ENCODE assay signal across 26 cellular contexts in the genomic region with DNA sequence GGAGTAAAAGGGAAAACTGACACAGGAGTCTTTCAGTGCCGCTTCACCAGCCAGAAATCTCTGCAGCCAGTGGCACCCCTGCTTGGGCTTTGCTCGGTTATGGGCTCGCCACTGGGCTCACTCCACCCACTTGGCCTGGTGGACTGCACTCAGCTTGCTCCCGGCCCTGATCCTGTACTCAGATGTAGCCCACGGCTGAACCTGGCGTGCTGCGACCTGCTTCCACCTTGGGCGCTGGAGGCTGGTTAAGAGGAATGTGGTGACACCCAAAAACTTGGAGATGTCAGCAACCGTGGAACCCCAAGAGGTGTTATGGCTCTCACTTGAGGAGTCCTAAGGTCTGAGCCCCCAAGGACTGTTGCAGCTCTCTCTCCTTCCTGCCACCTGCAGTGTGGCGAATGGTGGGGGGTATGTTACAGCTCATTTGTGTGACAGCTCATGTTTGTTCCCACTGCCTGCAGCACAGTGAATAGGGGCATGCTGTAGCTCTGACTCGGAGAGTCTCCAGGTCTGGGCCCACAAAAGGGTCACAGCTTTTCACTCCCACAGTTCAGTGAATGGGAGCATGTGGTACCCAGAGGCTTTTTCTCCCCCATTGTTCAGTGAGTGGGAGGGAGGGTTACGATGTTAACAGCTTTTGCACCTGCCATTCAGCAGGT.
"Had no signal": no experiment of that assay in that cellular context is flagged by ENCODE, and none has a peak within 500 bp of the region (broad histone marks: within the 10 kb centered on the region; RNA-seq: fewer than 3 reads in every experiment).

No MANE protein-coding gene starts in this region.

- H3K27me3 ChIP-seq: upper lobe of left lung had no signal

- H3K27me3 Mint-ChIP-seq: activated CD4-positive, alpha-beta T cell treated with anti-CD3 and anti-CD28 coated beads, Interleukin-2, amount 10 ng/mL, durations not matched to agents 7 days and 5 days; activated CD8-positive, alpha-beta memory T cell treated with anti-CD3 and anti-CD28 coated beads, Interleukin-2, amount 10 ng/mL, durations not matched to agents 7 days and 5 days; activated CD8-positive, alpha-beta T cell treated with anti-CD3 and anti-CD28 coated beads for 36 hours; activated naive CD4-positive, alpha-beta T cell treated with anti-CD3 and anti-CD28 coated beads, Interleukin-2, amount 50 U/mL, for 24 hours; brain; memory B cell; natural killer cell treated with Interleukin-12 subunit alpha and Interleukin-12 subunit beta and Interleukin-15 and Interleukin-18, amount 100 ng/mL, for 72 hours had no signal

- H3K4me1 Mint-ChIP-seq: activated CD4-positive, alpha-beta T cell treated with anti-CD3 and anti-CD28 coated beads, Interleukin-2, amount 10 ng/mL, durations not matched to agents 7 days and 5 days; activated CD8-positive, alpha-beta memory T cell treated with anti-CD3 and anti-CD28 coated beads, Interleukin-2, amount 10 ng/mL, durations not matched to agents 7 days and 5 days; activated naive CD4-positive, alpha-beta T cell treated with anti-CD3 and anti-CD28 coated beads, Interleukin-2, amount 50 U/mL, for 24 hours; brain; memory B cell had no signal

- ATAC-seq: activated CD4-positive, CD25-positive, alpha-beta regulatory T cell treated with anti-CD3 and anti-CD28 coated beads, Interleukin-2, amount 50 U/mL, for 24 hours; activated CD8-positive, alpha-beta memory T cell treated with anti-CD3 and anti-CD28 coated beads, Interleukin-2, amount 10 ng/mL, durations not matched to agents 7 days and 5 days; activated CD8-positive, alpha-beta T cell treated with anti-CD3 and anti-CD28 coated beads for 36 hours; esophagus mucosa; natural killer cell treated with Interleukin-12 subunit alpha and Interleukin-12 subunit beta and Interleukin-15 and Interleukin-18, amount 100 ng/mL, for 72 hours; sciatic nerve; stimulated activated naive CD8-positive, alpha-beta T cell treated with anti-CD3 and anti-CD28 coated beads, Interleukin-15, Interleukin-2, amounts not matched to agents 100 U/mL and 50 U/mL, for 24 hours had no signal

- H3K4me1 ChIP-seq: parathyroid adenoma, upper lobe of left lung had no signal

- H3K36me3 ChIP-seq: upper lobe of left lung had no signal

- H3K4me3 ChIP-seq: smooth muscle cell, upper lobe of left lung had no signal

- H2AFZ ChIP-seq: parathyroid adenoma had no signal

- H3K27ac Mint-ChIP-seq: activated CD4-positive, alpha-beta T cell treated with anti-CD3 and anti-CD28 coated beads, Interleukin-2, amount 10 ng/mL, durations not matched to agents 7 days and 5 days; activated CD8-positive, alpha-beta memory T cell treated with anti-CD3 and anti-CD28 coated beads, Interleukin-2, amount 10 ng/mL, durations not matched to agents 7 days and 5 days; activated CD8-positive, alpha-beta T cell treated with anti-CD3 and anti-CD28 coated beads for 36 hours; activated naive CD4-positive, alpha-beta T cell treated with anti-CD3 and anti-CD28 coated beads, Interleukin-2, amount 50 U/mL, for 24 hours; brain; memory B cell; natural killer cell treated with Interleukin-12 subunit alpha and Interleukin-12 subunit beta and Interleukin-15 and Interleukin-18, amount 100 ng/mL, for 72 hours; T-helper 1 cell treated with Interleukin-12 subunit alpha and Interleukin-12 subunit beta and Interleukin-4 antibody, amounts not matched to agents 30 μg/mL and 1 μg/mL, for 36 hours had no signal

- H3K79me2 ChIP-seq: parathyroid adenoma had no signal

- H3K27ac ChIP-seq: parathyroid adenoma, upper lobe of left lung had no signal

- H3K9ac ChIP-seq: parathyroid adenoma had no signal

- DNase-seq: activated CD4-positive, alpha-beta T cell treated with anti-CD3 and anti-CD28 coated beads, Interleukin-2, amount 10 ng/mL, durations not matched to agents 7 days and 5 days; activated CD8-positive, alpha-beta memory T cell treated with anti-CD3 and anti-CD28 coated beads, Interleukin-2, amount 10 ng/mL, durations not matched to agents 7 days and 5 days; activated CD8-positive, alpha-beta T cell treated with anti-CD3 and anti-CD28 coated beads for 36 hours; activated effector memory CD4-positive, alpha-beta T cell treated with anti-CD3 and anti-CD28 coated beads, Interleukin-2, amount 50 U/mL, for 16 hours; activated T-cell treated with anti-CD3 and anti-CD28 coated beads for 4 hours; anterior cingulate cortex; caudate nucleus; dermis blood vessel endothelial cell; effector CD8-positive, alpha-beta T cell; foreskin melanocyte; glutamatergic neuron; hippocampal formation; stimulated activated CD4-positive, alpha-beta T cell treated with anti-CD3 and anti-CD28 coated beads, Interleukin-2, amount 100 ng/mL, for 48 hours; stimulated activated naive CD8-positive, alpha-beta T cell treated with anti-CD3 and anti-CD28 coated beads, Interleukin-15, Interleukin-2, amounts not matched to agents 100 U/mL and 50 U/mL, for 24 hours; T1000 had no signal

- H3K9me3 Mint-ChIP-seq: memory B cell had no signal

- H3K4me3 Mint-ChIP-seq: activated CD4-positive, alpha-beta T cell treated with anti-CD3 and anti-CD28 coated beads, Interleukin-2, amount 10 ng/mL, durations not matched to agents 7 days and 5 days; activated CD8-positive, alpha-beta memory T cell treated with anti-CD3 and anti-CD28 coated beads, Interleukin-2, amount 10 ng/mL, durations not matched to agents 7 days and 5 days; activated CD8-positive, alpha-beta T cell treated with anti-CD3 and anti-CD28 coated beads for 36 hours; activated naive CD4-positive, alpha-beta T cell treated with anti-CD3 and anti-CD28 coated beads, Interleukin-2, amount 50 U/mL, for 24 hours; brain; memory B cell; natural killer cell treated with Interleukin-12 subunit alpha and Interleukin-12 subunit beta and Interleukin-15 and Interleukin-18, amount 100 ng/mL, for 72 hours; T-helper 1 cell treated with Interleukin-12 subunit alpha and Interleukin-12 subunit beta and Interleukin-4 antibody, amounts not matched to agents 30 μg/mL and 1 μg/mL, for 36 hours had no signal

- H3K36me3 Mint-ChIP-seq: activated CD8-positive, alpha-beta memory T cell treated with anti-CD3 and anti-CD28 coated beads, Interleukin-2, amount 10 ng/mL, durations not matched to agents 7 days and 5 days; activated naive CD4-positive, alpha-beta T cell treated with anti-CD3 and anti-CD28 coated beads, Interleukin-2, amount 50 U/mL, for 24 hours; brain; memory B cell had no signal

- H3K4me2 ChIP-seq: smooth muscle cell had no signal
